In the genomic region with DNA sequence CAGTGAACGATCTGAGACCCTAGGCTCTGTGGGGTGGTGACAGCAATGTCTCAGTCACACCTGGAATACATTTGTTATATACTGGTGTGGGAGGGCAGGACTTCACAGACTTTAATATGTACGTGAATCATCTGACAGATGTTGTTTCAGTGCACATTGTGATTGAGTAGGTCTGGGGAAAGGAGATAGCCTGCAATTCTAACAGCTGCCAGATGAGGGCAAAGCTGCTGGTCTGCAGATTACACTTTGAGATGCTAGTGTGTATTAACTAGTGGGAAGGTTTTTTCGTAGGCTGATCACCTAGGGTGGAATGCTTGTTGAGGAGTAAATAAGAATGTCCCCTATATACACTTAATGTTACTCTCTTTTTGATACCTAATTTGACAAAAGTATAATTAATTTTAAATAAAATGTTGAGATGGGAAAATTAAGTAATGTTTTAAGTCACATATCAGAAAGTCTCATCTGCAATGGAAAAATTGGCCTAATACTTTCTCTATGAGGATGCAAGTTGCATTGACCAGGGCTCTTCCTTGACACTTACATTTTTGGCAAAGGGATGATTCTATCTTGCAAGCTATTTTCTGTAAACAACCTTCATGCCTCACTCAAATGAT, we compare ENCODE assay signal across 8 cellular contexts.
DNase-seq lines count a peak whose midpoint lies in the region; ATAC-seq and TF ChIP-seq lines count a peak whose summit lies in the region.

No MANE protein-coding gene starts in this region.

- no peak overlapping the region for H3K27ac ChIP-seq in transverse colon

- CTCF ChIA-PET in HEK293T (lab: Yijun Ruan, JAX) = no interaction called here
- CTCF ChIA-PET in T-cell (lab: Charles Lee) = no interaction called here

- no peak for TF ChIP-seq POLR2A in transverse colon (IDR thresholded peaks at IDR 0.05)

- no peaks in the 10 kb centered on the region for H3K4me1 ChIP-seq in transverse colon

- no peak overlapping the region for H3K27ac Mint-ChIP-seq in T-cell

- no peak for ATAC-seq in T-cell (replicated peaks in 1 of 4)

- H3K4me1 Mint-ChIP-seq in T-cell = no peaks in the 10 kb centered on the region

- in situ Hi-C loops in transverse colon (cut with MboI; ENCODE audit: low pct_ligation_motif_present in 1 of 4, low pct_unique_long_range_greater_than_20kb in 1 of 4, low sequenced_read_pairs in 3 of 4) = loop anchor here in 3 of 4 donors (25.0 kb wide), 1 partner anchor 370 kb away; no protein-coding TSS in a partner anchor

- POLR2A ChIA-PET in HEK293T (lab: Yijun Ruan, JAX) = no interaction called here
- POLR2A ChIA-PET in T-cell (lab: Charles Lee) = no interaction called here

- H3K4me3 Mint-ChIP-seq in T-cell = no peak overlapping the region

- peaks cover 0 to 3% (median 2%) of the 10 kb centered on the region in 3 donors for H3K9me3 Mint-ChIP-seq in T-cell

- TF ChIP-seq CTCF in GM12873 (IDR thresholded peaks at IDR 0.05; ENCODE audit: insufficient read depth, low read depth, low read length, missing control alignments) = peak; percentile 77
- TF ChIP-seq CTCF in transverse colon (IDR thresholded peaks at IDR 0.05) = peak in 4 of 5 experiments; percentile 38 to 57 (median 54)

- intact Hi-C loops in transverse colon (cut with DNase I; ENCODE audit: low total_unique reads) = no loop called here

- no peaks in the 10 kb centered on the region for H3K27me3 Mint-ChIP-seq in T-cell

- DNase-seq in A172 (ENCODE audit: low spot score) (peak; percentile 42), HEK293T (ENCODE audit: extremely low spot score) (peak; percentile 32), LoVo (ENCODE audit: low spot score) (peak; percentile 34), UCSD-AML1 (lab: John Stamatoyannopoulos, UW; ENCODE audit: unreplicated experiment) (peak; percentile 11), iPS DF 4.7 (ENCODE audit: extremely low read depth, low spot score) (peak; percentile 25), transverse colon (peak; percentile 43), T-cell (no peak)

- no peaks in the 10 kb centered on the region for H3K36me3 Mint-ChIP-seq in T-cell

- no peaks in the 10 kb centered on the region for H3K27me3 ChIP-seq in transverse colon

- no peak overlapping the region for H3K4me3 ChIP-seq in transverse colon

- no peak for TF ChIP-seq EP300 in transverse colon (IDR thresholded peaks at IDR 0.05; ENCODE audit: low read depth)

- 37 to 57% methylated on average over 1 to 3 of the region's 3 CpGs for WGBS in transverse colon (ENCODE audit: low coverage in 1 of 2), 2 donors

- H3K36me3 ChIP-seq in transverse colon = no peaks in the 10 kb centered on the region

- no peaks in the 10 kb centered on the region for H3K9me3 ChIP-seq in transverse colon

TF ChIP-seq in HEK293T, 16 proteins besides CTCF, POLR2A, EP300 and RAD21:
- TF ChIP-seq FOXM1 (IDR thresholded peaks at IDR 0.05; ENCODE audit: borderline replicate concordance) = no peak
- TF ChIP-seq L3MBTL2 (conservative IDR thresholded peaks at IDR 0.05) = no peak
- TF ChIP-seq SP1 (IDR thresholded peaks at IDR 0.05) = no peak
- TF ChIP-seq SUZ12 (IDR thresholded peaks at IDR 0.05) = no peak
- no peak for TF ChIP-seq ELF4 (IDR thresholded peaks at IDR 0.05)
- no peak for TF ChIP-seq NFRKB (IDR thresholded peaks at IDR 0.05)
- no peak for TF ChIP-seq TARDBP (IDR thresholded peaks at IDR 0.05)
- TF ChIP-seq, protein P1, sequence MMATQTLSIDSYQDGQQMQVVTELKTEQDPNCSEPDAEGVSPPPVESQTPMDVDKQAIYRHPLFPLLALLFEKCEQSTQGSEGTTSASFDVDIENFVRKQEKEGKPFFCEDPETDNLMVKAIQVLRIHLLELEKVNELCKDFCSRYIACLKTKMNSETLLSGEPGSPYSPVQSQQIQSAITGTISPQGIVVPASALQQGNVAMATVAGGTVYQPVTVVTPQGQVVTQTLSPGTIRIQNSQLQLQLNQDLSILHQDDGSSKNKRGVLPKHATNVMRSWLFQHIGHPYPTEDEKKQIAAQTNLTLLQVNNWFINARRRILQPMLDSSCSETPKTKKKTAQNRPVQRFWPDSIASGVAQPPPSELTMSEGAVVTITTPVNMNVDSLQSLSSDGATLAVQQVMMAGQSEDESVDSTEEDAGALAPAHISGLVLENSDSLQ (IDR thresholded peaks at IDR 0.05) = no peak
- TF ChIP-seq FOXA1 (IDR thresholded peaks at IDR 0.05) = no peak
- no peak for TF ChIP-seq BHLHE40 (IDR thresholded peaks at IDR 0.05; ENCODE audit: borderline replicate concordance)
- no peak for TF ChIP-seq LEF1 (IDR thresholded peaks at IDR 0.05; ENCODE audit: borderline replicate concordance)
- no peak for TF ChIP-seq ARNT (IDR thresholded peaks at IDR 0.05)

Comparison
In these comparisons a context has a peak if more than half of its experiments do, and no peak if none do; other contexts are left out.
1. DNase-seq: peak in A172 (single experiment), HEK293T (single experiment), LoVo (single experiment), UCSD-AML1 (single experiment), iPS DF 4.7 (single experiment) and transverse colon (single experiment); none in T-cell (0 of 34).